ENCODE assay signal across 15 cellular contexts in genomic region chr2:235268535-235268934, GRCh38.
DNase-seq lines count a peak whose midpoint lies in the region; ATAC-seq, FAIRE-seq and TF ChIP-seq lines count a peak whose summit lies in the region.
"Had no signal": no experiment of that assay in that cellular context is flagged by ENCODE, and none has a peak within 500 bp of the region (broad histone marks: within the 10 kb centered on the region; RNA-seq: fewer than 3 reads in every experiment).

No MANE protein-coding gene starts in this region.

- no peaks in the 10 kb centered on the region for H3K9me3 Mint-ChIP-seq in nephron progenitor cell
- H3K9me3 Mint-ChIP-seq: activated B cell treated with CpG ODN at 0.5 μM for 24 hours; activated naive CD4-positive, alpha-beta T cell treated with anti-CD3 and anti-CD28 coated beads, Interleukin-2, amount 50 U/mL, for 24 hours; stimulated activated naive B cell treated with anti-CD40 and anti-IgM and Interleukin-4, amounts not matched to agents 10 μg/mL and 1 μg/mL and 100 μg/mL, for 72 hours had no signal

- no peaks in the 10 kb centered on the region for H3K36me3 Mint-ChIP-seq in nephron progenitor cell (ENCODE audit: low read depth)
- H3K36me3 Mint-ChIP-seq: activated naive CD4-positive, alpha-beta T cell treated with anti-CD3 and anti-CD28 coated beads, Interleukin-2, amount 50 U/mL, for 24 hours; stimulated activated naive B cell treated with anti-CD40 and anti-IgM and Interleukin-4, amounts not matched to agents 10 μg/mL and 1 μg/mL and 100 μg/mL, for 72 hours had no signal

- H4K20me1 ChIP-seq in endothelial cell of umbilical vein (replicated peaks; ENCODE audit: control insufficient read depth, extremely low read depth, insufficient read depth, low read length), result no peaks in the 10 kb centered on the region

- H3K27me3 ChIP-seq in endothelial cell of umbilical vein (ENCODE audit: control insufficient read depth in 2 of 2, insufficient read depth in 2 of 2, low read length in 2 of 2) (no peaks in the 10 kb centered on the region), psoas muscle (ENCODE audit: insufficient read depth in 3 of 3, low read length in 2 of 3) (peaks cover 0 to 25% (median 2%) of the 10 kb centered on the region in 3 donors), small intestine (ENCODE audit: control insufficient read depth in 2 of 2, insufficient read depth in 2 of 2, low read length in 2 of 2) (peaks cover 2 to 3% of the 10 kb centered on the region in 2 donors)

- H3K27ac Mint-ChIP-seq in nephron progenitor cell, result peak overlapping the region; percentile 71
- H3K27ac Mint-ChIP-seq: activated B cell treated with CpG ODN at 0.5 μM for 24 hours had no signal

- intact Hi-C loops in endothelial cell of umbilical vein (cut with micrococcal nuclease), result loop anchor here (1.0 kb wide), 1 partner anchor 226 kb away; the partner anchor contains the start of gene AGAP1
- intact Hi-C loops in psoas muscle (cut with DNase I), result no loop called here

- no peaks in the 10 kb centered on the region for H3K9me1 ChIP-seq in endothelial cell of umbilical vein (replicated peaks; ENCODE audit: control insufficient read depth, extremely low read depth, insufficient read depth, low read length)

- WGBS in psoas muscle, 3 donors, result 59 to 68% (median 60%) methylated on average over 7 of the region's 7 CpGs
- 42 to 79% (median 57%) methylated on average over 7 of the region's 7 CpGs for WGBS in small intestine, 3 donors

- FAIRE-seq in endothelial cell of umbilical vein (lab: Jason Lieb, UNC) (peak; percentile 96), small intestine (lab: Jason Lieb, UNC) (no peak)

- TF ChIP-seq CTCF in AG10803 (conservative IDR thresholded peaks at IDR 0.05; ENCODE audit: low read length) (no peak), endothelial cell of umbilical vein (IDR thresholded peaks at IDR 0.05; ENCODE audit: extremely low read depth in 1 of 2, insufficient read depth in 1 of 2, low read depth in 1 of 2, low read length in 2 of 2) (no peak), nephron progenitor cell (IDR thresholded peaks at IDR 0.05) (no peak), psoas muscle (IDR thresholded peaks at IDR 0.05) (no peak)

- H3K9ac ChIP-seq in endothelial cell of umbilical vein (replicated peaks; ENCODE audit: extremely low read depth, insufficient read depth, low read length), result no peak overlapping the region

- no peak overlapping the region for H3K4me3 Mint-ChIP-seq in nephron progenitor cell
- H3K4me3 Mint-ChIP-seq: activated B cell treated with CpG ODN at 0.5 μM for 24 hours; activated naive CD4-positive, alpha-beta T cell treated with anti-CD3 and anti-CD28 coated beads, Interleukin-2, amount 50 U/mL, for 24 hours; stimulated activated naive B cell treated with anti-CD40 and anti-IgM and Interleukin-4, amounts not matched to agents 10 μg/mL and 1 μg/mL and 100 μg/mL, for 72 hours had no signal

- DNase-seq in AG10803 (ENCODE audit: low read depth) (peak; percentile 80), M059J (ENCODE audit: low read depth) (peak; percentile 37), endothelial cell of umbilical vein (ENCODE audit: low read depth, low spot score) (peak; percentile 47), nephron progenitor cell (no peak), psoas muscle (no peak), DMS 273 (lab: John Stamatoyannopoulos, UW; ENCODE audit: unreplicated experiment) (no peak), iPS-NIHi7 (ENCODE audit: extremely low spot score) (no peak), small intestine (no peak)
- DNase-seq: activated B cell treated with CpG ODN at 0.5 μM for 24 hours; activated CD8-positive, alpha-beta memory T cell treated with anti-CD3 and anti-CD28 coated beads, Interleukin-2, amount 50 U/mL, for 4 hours; cerebellar nuclear complex; stimulated activated CD4-positive, alpha-beta T cell treated with anti-CD3 and anti-CD28 coated beads, Interleukin-4, amount 100 ng/mL, for 24 hours; stimulated activated naive B cell treated with anti-CD40 and anti-IgM and Interleukin-4, amounts not matched to agents 10 μg/mL and 1 μg/mL and 100 μg/mL, for 72 hours had no signal

- CTCF ChIA-PET in endothelial cell of umbilical vein (lab: Charles Lee), result no interaction called here

- no peak overlapping the region for H3K4me3 ChIP-seq in AG10803 (ENCODE audit: low read length)
- no peak overlapping the region for H3K4me3 ChIP-seq in endothelial cell of umbilical vein (replicated peaks in 1 of 3; ENCODE audit: insufficient read depth in 1 of 3, low read depth in 1 of 3, low read length in 3 of 3)
- H3K4me3 ChIP-seq in psoas muscle, result no peak overlapping the region
- H3K4me3 ChIP-seq in small intestine (ENCODE audit: low read depth in 1 of 2, low read length in 2 of 2), result no peak overlapping the region
- H3K4me3 ChIP-seq: esophagus muscularis mucosa had no signal

- TF ChIP-seq POLR2A in endothelial cell of umbilical vein (IDR thresholded peaks at IDR 0.05; ENCODE audit: low read depth, low read length), result peak; percentile 19

- POLR2A ChIA-PET in endothelial cell of umbilical vein (lab: Charles Lee), result no interaction called here

- H3K4me1 Mint-ChIP-seq in nephron progenitor cell, result peaks cover 45% of the 10 kb centered on the region
- H3K4me1 Mint-ChIP-seq: activated B cell treated with CpG ODN at 0.5 μM for 24 hours; activated naive CD4-positive, alpha-beta T cell treated with anti-CD3 and anti-CD28 coated beads, Interleukin-2, amount 50 U/mL, for 24 hours had no signal

- BruUV-seq in endothelial cell of umbilical vein (replicated peaks; lab: Mats Ljungman, UMichigan), result no TSS peak

- H2AFZ ChIP-seq in endothelial cell of umbilical vein (ENCODE audit: low read depth, low read length), result no peak overlapping the region

- H3K4me2 ChIP-seq in endothelial cell of umbilical vein (ENCODE audit: insufficient read depth, low read length), result peak overlapping the region; percentile 91

- dilution Hi-C loops in endothelial cell of umbilical vein (cut with MboI; ENCODE audit: extremely low pct_ligation_motif_present, low sequenced_read_pairs), result no loop called here

- no peaks in the 10 kb centered on the region for H3K9me3 ChIP-seq in endothelial cell of umbilical vein (replicated peaks; ENCODE audit: control insufficient read depth, insufficient read depth, low read length)
- H3K9me3 ChIP-seq in psoas muscle, result no peaks in the 10 kb centered on the region
- H3K9me3 ChIP-seq in small intestine (ENCODE audit: control insufficient read depth, low read depth), result no peaks in the 10 kb centered on the region
- H3K9me3 ChIP-seq: esophagus muscularis mucosa had no signal

- H3K27me3 Mint-ChIP-seq in nephron progenitor cell (ENCODE audit: low read depth, poor library complexity), result peaks cover 3% of the 10 kb centered on the region

- H3K4me1 ChIP-seq in endothelial cell of umbilical vein (ENCODE audit: control insufficient read depth, extremely low read depth, insufficient read depth, low read length) (peaks cover 29% of the 10 kb centered on the region), psoas muscle (no peaks in the 10 kb centered on the region), small intestine (ENCODE audit: control insufficient read depth in 2 of 2, insufficient read depth in 1 of 2, low read depth in 1 of 2, low read length in 1 of 2) (peaks cover 0 to 2% of the 10 kb centered on the region in 2 donors)
- H3K4me1 ChIP-seq: esophagus muscularis mucosa had no signal

- H3K36me3 ChIP-seq in endothelial cell of umbilical vein (ENCODE audit: control insufficient read depth in 2 of 2, extremely low read depth in 1 of 2, insufficient read depth in 2 of 2, low read length in 2 of 2) (no peaks in the 10 kb centered on the region), psoas muscle (ENCODE audit: insufficient read depth in 1 of 2, low read depth in 1 of 2) (no peaks in the 10 kb centered on the region), small intestine (ENCODE audit: control insufficient read depth in 2 of 2, insufficient read depth in 2 of 2, low read length in 2 of 2) (no peaks in the 10 kb centered on the region)
- H3K36me3 ChIP-seq: esophagus muscularis mucosa had no signal

- H3K79me2 ChIP-seq in endothelial cell of umbilical vein (ENCODE audit: control insufficient read depth, insufficient read depth, low read length), result no peaks in the 10 kb centered on the region

- H3K27ac ChIP-seq in endothelial cell of umbilical vein (ENCODE audit: insufficient read depth, low read depth, low read length) (no peak overlapping the region), psoas muscle (no peak overlapping the region), small intestine (ENCODE audit: low read depth in 1 of 2, low read length in 1 of 2) (no peak overlapping the region)
- H3K27ac ChIP-seq: esophagus muscularis mucosa had no signal

- ATAC-seq in psoas muscle, result no peak
- ATAC-seq: stimulated activated naive B cell treated with anti-CD40 and anti-IgM and Interleukin-4, amounts not matched to agents 10 μg/mL and 1 μg/mL and 100 μg/mL, for 72 hours had no signal

TF ChIP-seq in endothelial cell of umbilical vein, 7 proteins besides CTCF, POLR2A, EP300 and RAD21:
- TF ChIP-seq POLR2AphosphoS5 (IDR thresholded peaks at IDR 0.05; ENCODE audit: insufficient read depth, low read depth, low read length) (peak; percentile 36), GATA2 (IDR thresholded peaks at IDR 0.05; ENCODE audit: insufficient read depth, insufficient read length, low read depth, low read length) (no peak), JUN (IDR thresholded peaks at IDR 0.05; ENCODE audit: borderline replicate concordance, insufficient read depth, insufficient read length, low read depth) (peak; percentile 8)

Comparison
In these comparisons a context has a peak if more than half of its experiments do, and no peak if none do; other contexts are left out.
1. DNase-seq: peak in AG10803 (single experiment), M059J (single experiment) and endothelial cell of umbilical vein (single experiment); none in nephron progenitor cell (single experiment), psoas muscle (0 of 2), DMS 273 (single experiment), iPS-NIHi7 (single experiment) and small intestine (single experiment).